Comparison of ENCODE assay signal across 1 cellular context in genomic region chr16:3036726-3037315, GRCh38.
A peak's percentile ranks its signal among the peaks of the same experiment; 100 is the strongest.
TF ChIP-seq lines count a peak whose summit lies in the region.

Gene BICDL2, minus strand, starts transcription at chr16:3036944. Its CDS starts 1,448 bp downstream, at chr16:3035496.

TF ChIP-seq in HCT116, 20 proteins besides CTCF, POLR2A, EP300 and RAD21 (continued from another document):
- TF ChIP-seq REST (IDR thresholded peaks at IDR 0.05; ENCODE audit: low read depth), result no peak
- TF ChIP-seq POLR2AphosphoS5 (IDR thresholded peaks at IDR 0.05; ENCODE audit: low read depth, low read length), result peak; percentile 74
- TF ChIP-seq MAX (IDR thresholded peaks at IDR 0.05), result 0 out of 2 replicates have a peak, but pooled peaks have one; percentile 19
- no peak for TF ChIP-seq JUND (IDR thresholded peaks at IDR 0.05)
- no peak for TF ChIP-seq ZFX (IDR thresholded peaks at IDR 0.05)
- TF ChIP-seq YY1 (IDR thresholded peaks at IDR 0.05; ENCODE audit: extremely low read depth, insufficient replicate concordance, low read depth, low read length), result no peak
- TF ChIP-seq SIN3A (IDR thresholded peaks at IDR 0.05; ENCODE audit: low read depth), result no peak
- no peak for TF ChIP-seq SP1 (IDR thresholded peaks at IDR 0.05; ENCODE audit: low read depth)
